ENCODE assay signal across 7 cellular contexts in the genomic region with DNA sequence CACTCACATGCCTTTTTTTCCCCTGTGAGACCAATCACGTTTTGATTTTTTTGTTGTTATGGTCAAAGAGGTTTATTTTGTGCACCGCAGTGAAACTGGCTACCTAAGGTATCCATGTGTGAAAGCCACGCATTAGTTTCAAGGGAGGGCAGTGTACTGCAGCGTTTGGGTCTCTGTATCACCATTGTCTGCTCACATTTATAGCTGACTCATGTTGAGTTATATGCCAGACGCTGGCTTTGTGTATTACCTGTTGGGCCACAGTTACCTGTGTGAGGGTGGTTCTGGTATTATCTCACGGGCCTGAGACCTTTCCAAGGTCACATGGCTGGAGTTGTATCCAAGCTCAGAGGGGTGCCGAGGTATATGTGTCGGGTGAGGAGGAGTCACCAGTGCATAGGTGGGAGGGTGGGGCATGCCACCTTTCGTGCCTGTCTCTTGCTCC.
DNase-seq lines count a peak whose midpoint lies in the region; ATAC-seq and TF ChIP-seq lines count a peak whose summit lies in the region.

No MANE protein-coding gene starts in this region.

- ATAC-seq in GM19438 (IDR thresholded peaks at IDR 0.05; ENCODE audit: low read depth, unreplicated experiment): peak; percentile 60
- ATAC-seq in HG03135 (IDR thresholded peaks at IDR 0.05; ENCODE audit: unreplicated experiment): peak; percentile 55

- H3K27me3 ChIP-seq in skeletal muscle tissue (ENCODE audit: control insufficient read depth in 3 of 3, insufficient read depth in 3 of 3, low read length in 3 of 3): no peaks in the 10 kb centered on the region
- no peaks in the 10 kb centered on the region for H3K27me3 ChIP-seq in ovary

- no peak overlapping the region for H3K9ac ChIP-seq in skeletal muscle tissue (ENCODE audit: low read depth in 1 of 3, low read length in 3 of 3)

- H3K4me3 Mint-ChIP-seq in dendritic cell treated with granulocyte-macrophage colony-stimulating factor and Interleukin-4, amounts not matched to agents 40 ng/mL and 50 ng/mL, for 4 days: peak overlapping the region; percentile 13

- TF ChIP-seq EP300 in ovary (IDR thresholded peaks at IDR 0.05): no peak

- H3K4me1 Mint-ChIP-seq in dendritic cell treated with granulocyte-macrophage colony-stimulating factor and Interleukin-4, amounts not matched to agents 40 ng/mL and 50 ng/mL, for 4 days (ENCODE audit: low read depth): peaks cover 92% of the 10 kb centered on the region

- no peaks in the 10 kb centered on the region for H3K9me3 Mint-ChIP-seq in dendritic cell treated with granulocyte-macrophage colony-stimulating factor and Interleukin-4, amounts not matched to agents 40 ng/mL and 50 ng/mL, for 4 days

- no peaks in the 10 kb centered on the region for H3K27me3 Mint-ChIP-seq in dendritic cell treated with granulocyte-macrophage colony-stimulating factor and Interleukin-4, amounts not matched to agents 40 ng/mL and 50 ng/mL, for 4 days

- H3K36me3 ChIP-seq in skeletal muscle tissue (ENCODE audit: control insufficient read depth in 3 of 3, insufficient read depth in 3 of 3, low read length in 3 of 3): no peaks in the 10 kb centered on the region
- no peaks in the 10 kb centered on the region for H3K36me3 ChIP-seq in ovary

- H3K9me3 ChIP-seq in skeletal muscle tissue (ENCODE audit: control insufficient read depth in 3 of 3, low read length in 3 of 3) (no peaks in the 10 kb centered on the region), ovary (no peaks in the 10 kb centered on the region)

- intact Hi-C loops in dendritic cell treated with granulocyte-macrophage colony-stimulating factor and Interleukin-4, amounts not matched to agents 40 ng/mL and 50 ng/mL, for 4 days (cut with micrococcal nuclease): loop anchor here (1.0 kb wide), 1 partner anchor 9 kb away; no protein-coding TSS in a partner anchor
- intact Hi-C loops in ovary (cut with DNase I): no loop called here

- H3K27ac Mint-ChIP-seq in dendritic cell treated with granulocyte-macrophage colony-stimulating factor and Interleukin-4, amounts not matched to agents 40 ng/mL and 50 ng/mL, for 4 days: peak overlapping the region; percentile 66

- no peak for TF ChIP-seq CTCF in ovary (IDR thresholded peaks at IDR 0.05)

- no peaks in the 10 kb centered on the region for H3K36me3 Mint-ChIP-seq in dendritic cell treated with granulocyte-macrophage colony-stimulating factor and Interleukin-4, amounts not matched to agents 40 ng/mL and 50 ng/mL, for 4 days (ENCODE audit: low read depth)

- H3K4me3 ChIP-seq in skeletal muscle tissue (ENCODE audit: low read length in 3 of 3) (no peak overlapping the region), ovary (no peak overlapping the region)

- 73 to 78% (median 73%) methylated on average over 9 of the region's 9 CpGs for WGBS in ovary, 3 donors

- DNase-seq in ovary: no peak
- DNase-seq in NK-92 (lab: John Stamatoyannopoulos, UW; ENCODE audit: unreplicated experiment): no peak
- no peak for DNase-seq in DMS79 (lab: John Stamatoyannopoulos, UW)

- H3K4me1 ChIP-seq in skeletal muscle tissue (ENCODE audit: control insufficient read depth in 3 of 3, insufficient read depth in 3 of 3, low read length in 3 of 3): peaks cover 42 to 47% (median 44%) of the 10 kb centered on the region in 3 donors
- H3K4me1 ChIP-seq in ovary (ENCODE audit: insufficient read depth): peaks cover 6% of the 10 kb centered on the region

- TF ChIP-seq POLR2A in ovary (IDR thresholded peaks at IDR 0.05): no peak

- H3K27ac ChIP-seq in skeletal muscle tissue (ENCODE audit: low read depth, low read length) (peak overlapping the region; percentile 51), ovary (no peak overlapping the region)
